Comparison of ENCODE assay signal across 9 cellular contexts in the genomic region with DNA sequence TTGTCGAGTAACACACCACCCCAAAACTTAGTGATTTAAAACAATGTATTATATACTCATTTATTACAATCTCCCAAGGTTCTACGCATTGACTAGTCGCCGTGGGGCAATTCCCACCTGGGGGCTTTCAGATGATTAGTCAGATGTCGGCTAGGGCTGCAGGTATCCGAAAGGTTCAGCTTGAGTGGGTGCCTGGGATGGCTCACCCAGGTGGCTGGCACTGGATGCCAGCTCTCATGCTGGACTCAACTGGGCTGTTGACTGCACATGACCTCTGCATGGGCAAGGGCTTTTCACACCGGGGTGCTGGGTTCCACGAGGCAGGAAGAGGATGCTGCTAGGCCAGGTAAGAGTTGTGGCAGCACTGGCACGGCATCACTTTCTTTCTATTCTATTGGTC. TPM values are rescaled to one million over a fixed set of nuclear protein-coding genes. Genes with fewer than 3 reads are reported as not detected.
DNase-seq lines count a peak whose midpoint lies in the region; ATAC-seq and TF ChIP-seq lines count a peak whose summit lies in the region.
"Had no signal": no experiment of that assay in that cellular context is flagged by ENCODE, and none has a peak within 500 bp of the region (broad histone marks: within the 10 kb centered on the region; RNA-seq: fewer than 3 reads in every experiment).

No MANE protein-coding gene starts in this region.

- H3K4me1 Mint-ChIP-seq in HFFc6 (ENCODE audit: low read depth) = peaks cover 94% of the 10 kb centered on the region
- H3K4me1 Mint-ChIP-seq in T-helper 17 cell = peaks cover 51% of the 10 kb centered on the region

- no peak overlapping the region for H3K9ac ChIP-seq in stomach smooth muscle (ENCODE audit: low read length in 2 of 2)

- peak overlapping the region; percentile 95 for H3K4me3 Mint-ChIP-seq in HFFc6
- H3K4me3 Mint-ChIP-seq in T-helper 17 cell = peak overlapping the region; percentile 46

- H3K27ac Mint-ChIP-seq in HFFc6 (peak overlapping the region; percentile 100), T-helper 17 cell (peak overlapping the region; percentile 85)

- H3K9me3 Mint-ChIP-seq in HFFc6 = peaks cover 6% of the 10 kb centered on the region; the same call in 1 of the 2 replicates

- DNase-seq in HFFc6 (no peak), T-helper 17 cell (no peak), foreskin keratinocyte (no peak), foreskin melanocyte (no peak), ureter (ENCODE audit: low spot score) (no peak)
- DNase-seq: NCI-H2081 treated with DMSO at 0.1 percent for 48 hours; stimulated activated naive CD4-positive, alpha-beta T cell treated with Interleukin-2 at 50 U/mL for 16 hours had no signal

- no peaks in the 10 kb centered on the region for H3K36me3 ChIP-seq in stomach smooth muscle (ENCODE audit: control insufficient read depth in 2 of 2, insufficient read depth in 2 of 2, low read length in 2 of 2)

- TF ChIP-seq CTCF in HFFc6 (IDR thresholded peaks at IDR 0.05) (no peak), foreskin keratinocyte (conservative IDR thresholded peaks at IDR 0.05) (no peak)

- ATAC-seq in T-helper 17 cell (no peak), foreskin keratinocyte (no peak), GM18517 (IDR thresholded peaks at IDR 0.05; ENCODE audit: unreplicated experiment) (no peak)

- no peak overlapping the region for H3K4me3 ChIP-seq in stomach smooth muscle (ENCODE audit: low read length in 2 of 2)

- H3K4me1 ChIP-seq in foreskin keratinocyte (peaks cover 52% of the 10 kb centered on the region), stomach smooth muscle (ENCODE audit: control insufficient read depth, insufficient read depth, low read length) (peaks cover 51% of the 10 kb centered on the region)

- H3K9me3 ChIP-seq in T-helper 17 cell (ENCODE audit: control insufficient read depth, low read length, poor library complexity, severe bottlenecking) (no peaks in the 10 kb centered on the region), stomach smooth muscle (ENCODE audit: control insufficient read depth in 2 of 2, low read length in 2 of 2) (no peaks in the 10 kb centered on the region)

- H3K27me3 Mint-ChIP-seq in HFFc6 (ENCODE audit: insufficient read depth) (peaks cover 15% of the 10 kb centered on the region), T-helper 17 cell (no peaks in the 10 kb centered on the region)

- H3K27ac ChIP-seq in foreskin keratinocyte (peak overlapping the region; percentile 97), stomach smooth muscle (ENCODE audit: low read length) (peak overlapping the region; percentile 87)

- H3K27me3 ChIP-seq in foreskin keratinocyte (no peaks in the 10 kb centered on the region), stomach smooth muscle (ENCODE audit: control insufficient read depth in 1 of 2, insufficient read depth in 2 of 2, low read length in 2 of 2) (no peaks in the 10 kb centered on the region)

- H3K36me3 Mint-ChIP-seq in HFFc6 (ENCODE audit: low read depth) (peaks cover 33% of the 10 kb centered on the region; the same call in 1 of the 2 replicates), T-helper 17 cell (ENCODE audit: low read depth) (no peaks in the 10 kb centered on the region)

RNA-seq across cellular contexts. Expression of a gene that starts 21.9 kb away (rescaled TPM):
- 100 to 1,000 TPM; 199 to 252 (median 233) TPM for total RNA-seq in HFFc6 (2021; fragmentation: NEBNext Ultra II Directional; extraction: Animal tissue kit (Norgen Biotek cat#: 25700))
- total RNA-seq in T-helper 17 cell = 10 to 100 TPM; 52.0 to 66.9 TPM
- 185 and 192 TPM in 2 replicates for total RNA-seq in foreskin keratinocyte
- polyA plus RNA-seq in foreskin keratinocyte = 40.2 and 42.9 TPM in 2 replicates
- 215 TPM for total RNA-seq in ureter
